In genomic region chrX:149950681-149951080, GRCh38 we compare ENCODE assay signal across 8 cellular contexts. TPM values are rescaled to one million over a fixed set of nuclear protein-coding genes. Genes with fewer than 3 reads are reported as not detected.
A peak's percentile ranks its signal among the peaks of the same experiment; 100 is the strongest.
DNase-seq lines count a peak whose midpoint lies in the region; ATAC-seq and TF ChIP-seq lines count a peak whose summit lies in the region.

No MANE protein-coding gene starts in this region.

- no peak for ATAC-seq in activated CD8-positive, alpha-beta memory T cell treated with anti-CD3 and anti-CD28 coated beads, Interleukin-2, amount 10 ng/mL, durations not matched to agents 7 days and 5 days

- H3K4me3 Mint-ChIP-seq in activated CD8-positive, alpha-beta memory T cell treated with anti-CD3 and anti-CD28 coated beads, Interleukin-2, amount 10 ng/mL, durations not matched to agents 7 days and 5 days = no peak overlapping the region

- no peaks in the 10 kb centered on the region for H3K9me3 Mint-ChIP-seq in activated CD8-positive, alpha-beta memory T cell treated with anti-CD3 and anti-CD28 coated beads, Interleukin-2, amount 10 ng/mL, durations not matched to agents 7 days and 5 days (ENCODE audit: low read depth)

- no peaks in the 10 kb centered on the region for H3K4me1 Mint-ChIP-seq in activated CD8-positive, alpha-beta memory T cell treated with anti-CD3 and anti-CD28 coated beads, Interleukin-2, amount 10 ng/mL, durations not matched to agents 7 days and 5 days

- no peak overlapping the region for H3K27ac Mint-ChIP-seq in activated CD8-positive, alpha-beta memory T cell treated with anti-CD3 and anti-CD28 coated beads, Interleukin-2, amount 10 ng/mL, durations not matched to agents 7 days and 5 days

- peaks cover 2% of the 10 kb centered on the region for H3K36me3 Mint-ChIP-seq in activated CD8-positive, alpha-beta memory T cell treated with anti-CD3 and anti-CD28 coated beads, Interleukin-2, amount 10 ng/mL, durations not matched to agents 7 days and 5 days

- TF ChIP-seq CTCF in LNCAP (IDR thresholded peaks at IDR 0.05) = peak; percentile 46; the same call in 1 of the 2 replicates

- no peaks in the 10 kb centered on the region for H3K27me3 Mint-ChIP-seq in activated CD8-positive, alpha-beta memory T cell treated with anti-CD3 and anti-CD28 coated beads, Interleukin-2, amount 10 ng/mL, durations not matched to agents 7 days and 5 days

- CTCF ChIA-PET in activated CD8-positive, alpha-beta memory T cell treated with anti-CD3 and anti-CD28 coated beads, Interleukin-2, amount 10 ng/mL, durations not matched to agents 7 days and 5 days (lab: Charles Lee) = interaction anchor here (1.0 to 1.5 kb wide), 4 partner anchors 11 to 770 kb away, joined by 3 to 5 read pairs (median 4); partner anchors contain the start of gene MAMLD1

- DNase-seq in NCI-H1105 treated with DMSO at 0.1 percent for 48 hours (lab: John Stamatoyannopoulos, UW) (peak; percentile 53), NCI-H1105 (lab: John Stamatoyannopoulos, UW) (no peak), amniotic epithelial cell (ENCODE audit: low read depth) (peak; percentile 43), left kidney (ENCODE audit: low read depth, low spot score) (peak; percentile 31), ureter (ENCODE audit: low spot score) (no peak)
- DNase-seq in activated CD8-positive, alpha-beta memory T cell treated with anti-CD3 and anti-CD28 coated beads, Interleukin-2, amount 10 ng/mL, durations not matched to agents 7 days and 5 days = no peak
- no peak for DNase-seq in activated CD8-positive, alpha-beta memory T cell treated with anti-CD3 and anti-CD28 coated beads, Interleukin-2, amount 50 U/mL, for 48 hours

RNA-seq across cellular contexts. Expression of gene EOLA2, which starts 12.4 kb away (rescaled TPM):
- 10 to 100 TPM; 53.4 to 73.7 TPM for total RNA-seq in activated CD8-positive, alpha-beta memory T cell treated with anti-CD3 and anti-CD28 coated beads, Interleukin-2, amount 10 ng/mL, durations not matched to agents 7 days and 5 days
- total RNA-seq in ureter = 53.3 TPM

RNA-seq across cellular contexts. Expression of gene HSFX4, which starts 21.3 kb away (rescaled TPM):
- total RNA-seq in activated CD8-positive, alpha-beta memory T cell treated with anti-CD3 and anti-CD28 coated beads, Interleukin-2, amount 10 ng/mL, durations not matched to agents 7 days and 5 days = under 1 TPM in 1 of 2 experiments, not detected in 1; 0.37 TPM
- total RNA-seq in ureter = not detected

Comparison
In these comparisons a context has a peak if more than half of its experiments do, and no peak if none do; other contexts are left out.
1. DNase-seq: peak in NCI-H1105 treated with DMSO at 0.1 percent for 48 hours (single experiment), amniotic epithelial cell (single experiment) and left kidney (single experiment); none in NCI-H1105 (single experiment), activated CD8-positive, alpha-beta memory T cell treated with anti-CD3 and anti-CD28 coated beads, Interleukin-2, amount 10 ng/mL, durations not matched to agents 7 days and 5 days (single experiment), activated CD8-positive, alpha-beta memory T cell treated with anti-CD3 and anti-CD28 coated beads, Interleukin-2, amount 50 U/mL, for 48 hours (single experiment) and ureter (single experiment).